2 cellular contexts compared by ENCODE assay signal in the genomic region with DNA sequence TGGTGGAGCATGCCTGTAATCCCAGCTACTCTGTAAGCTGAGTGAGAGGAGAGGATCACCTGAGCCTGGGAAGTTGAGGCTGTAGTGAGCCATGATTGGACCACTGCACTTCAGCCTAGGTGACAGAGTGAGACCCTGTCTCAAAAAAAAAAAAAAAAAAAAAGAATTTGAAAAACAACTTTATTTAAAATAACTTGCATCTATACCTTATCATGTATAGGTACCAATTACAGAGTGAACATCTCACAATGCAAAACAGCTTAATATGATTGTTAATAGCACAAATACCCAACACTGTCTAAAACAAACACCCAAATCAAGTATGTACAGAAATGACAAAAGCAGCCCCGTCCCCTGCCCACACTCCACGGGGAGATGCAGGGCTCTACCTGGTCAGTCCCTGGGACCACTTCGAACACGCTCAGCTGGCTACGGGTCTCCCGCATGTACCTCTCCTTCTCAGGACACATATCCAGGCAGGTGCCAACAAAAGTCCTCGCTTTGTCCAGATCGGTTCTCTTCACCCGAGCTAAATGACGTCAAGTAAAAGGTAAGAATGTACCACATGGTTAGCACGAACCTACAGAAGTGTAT.
TF ChIP-seq lines count a peak whose summit lies in the region.

No MANE protein-coding gene starts in this region.

TF ChIP-seq in HEK293T, 16 proteins besides CTCF, POLR2A, EP300 and RAD21:
- TF ChIP-seq FOXA1 (IDR thresholded peaks at IDR 0.05) (no peak), HDGF (IDR thresholded peaks at IDR 0.05; ENCODE audit: borderline replicate concordance) (no peak), ZNF384 (IDR thresholded peaks at IDR 0.05) (peak; percentile 48; the same call in 1 of the 2 replicates), FOXK2 (IDR thresholded peaks at IDR 0.05) (no peak)

TF ChIP-seq in GM12878, 131 proteins besides CTCF, POLR2A, EP300 and RAD21:
- TF ChIP-seq EZH2 (IDR thresholded peaks at IDR 0.05; ENCODE audit: borderline replicate concordance, control insufficient read depth, low read depth, low read length) (no peak), NFXL1 (IDR thresholded peaks at IDR 0.05; ENCODE audit: borderline replicate concordance) (no peak), SREBF1 (IDR thresholded peaks at IDR 0.05; ENCODE audit: low read length) (no peak)
- TF ChIP-seq, protein P1, sequence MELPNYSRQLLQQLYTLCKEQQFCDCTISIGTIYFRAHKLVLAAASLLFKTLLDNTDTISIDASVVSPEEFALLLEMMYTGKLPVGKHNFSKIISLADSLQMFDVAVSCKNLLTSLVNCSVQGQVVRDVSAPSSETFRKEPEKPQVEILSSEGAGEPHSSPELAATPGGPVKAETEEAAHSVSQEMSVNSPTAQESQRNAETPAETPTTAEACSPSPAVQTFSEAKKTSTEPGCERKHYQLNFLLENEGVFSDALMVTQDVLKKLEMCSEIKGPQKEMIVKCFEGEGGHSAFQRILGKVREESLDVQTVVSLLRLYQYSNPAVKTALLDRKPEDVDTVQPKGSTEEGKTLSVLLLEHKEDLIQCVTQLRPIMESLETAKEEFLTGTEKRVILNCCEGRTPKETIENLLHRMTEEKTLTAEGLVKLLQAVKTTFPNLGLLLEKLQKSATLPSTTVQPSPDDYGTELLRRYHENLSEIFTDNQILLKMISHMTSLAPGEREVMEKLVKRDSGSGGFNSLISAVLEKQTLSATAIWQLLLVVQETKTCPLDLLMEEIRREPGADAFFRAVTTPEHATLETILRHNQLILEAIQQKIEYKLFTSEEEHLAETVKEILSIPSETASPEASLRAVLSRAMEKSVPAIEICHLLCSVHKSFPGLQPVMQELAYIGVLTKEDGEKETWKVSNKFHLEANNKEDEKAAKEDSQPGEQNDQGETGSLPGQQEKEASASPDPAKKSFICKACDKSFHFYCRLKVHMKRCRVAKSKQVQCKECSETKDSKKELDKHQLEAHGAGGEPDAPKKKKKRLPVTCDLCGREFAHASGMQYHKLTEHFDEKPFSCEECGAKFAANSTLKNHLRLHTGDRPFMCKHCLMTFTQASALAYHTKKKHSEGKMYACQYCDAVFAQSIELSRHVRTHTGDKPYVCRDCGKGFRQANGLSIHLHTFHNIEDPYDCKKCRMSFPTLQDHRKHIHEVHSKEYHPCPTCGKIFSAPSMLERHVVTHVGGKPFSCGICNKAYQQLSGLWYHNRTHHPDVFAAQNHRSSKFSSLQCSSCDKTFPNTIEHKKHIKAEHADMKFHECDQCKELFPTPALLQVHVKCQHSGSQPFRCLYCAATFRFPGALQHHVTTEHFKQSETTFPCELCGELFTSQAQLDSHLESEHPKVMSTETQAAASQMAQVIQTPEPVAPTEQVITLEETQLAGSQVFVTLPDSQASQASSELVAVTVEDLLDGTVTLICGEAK (IDR thresholded peaks at IDR 0.05; ENCODE audit: borderline replicate concordance) = peak; percentile 46; the same call in 1 of the 2 replicates
- TF ChIP-seq, protein P2, sequence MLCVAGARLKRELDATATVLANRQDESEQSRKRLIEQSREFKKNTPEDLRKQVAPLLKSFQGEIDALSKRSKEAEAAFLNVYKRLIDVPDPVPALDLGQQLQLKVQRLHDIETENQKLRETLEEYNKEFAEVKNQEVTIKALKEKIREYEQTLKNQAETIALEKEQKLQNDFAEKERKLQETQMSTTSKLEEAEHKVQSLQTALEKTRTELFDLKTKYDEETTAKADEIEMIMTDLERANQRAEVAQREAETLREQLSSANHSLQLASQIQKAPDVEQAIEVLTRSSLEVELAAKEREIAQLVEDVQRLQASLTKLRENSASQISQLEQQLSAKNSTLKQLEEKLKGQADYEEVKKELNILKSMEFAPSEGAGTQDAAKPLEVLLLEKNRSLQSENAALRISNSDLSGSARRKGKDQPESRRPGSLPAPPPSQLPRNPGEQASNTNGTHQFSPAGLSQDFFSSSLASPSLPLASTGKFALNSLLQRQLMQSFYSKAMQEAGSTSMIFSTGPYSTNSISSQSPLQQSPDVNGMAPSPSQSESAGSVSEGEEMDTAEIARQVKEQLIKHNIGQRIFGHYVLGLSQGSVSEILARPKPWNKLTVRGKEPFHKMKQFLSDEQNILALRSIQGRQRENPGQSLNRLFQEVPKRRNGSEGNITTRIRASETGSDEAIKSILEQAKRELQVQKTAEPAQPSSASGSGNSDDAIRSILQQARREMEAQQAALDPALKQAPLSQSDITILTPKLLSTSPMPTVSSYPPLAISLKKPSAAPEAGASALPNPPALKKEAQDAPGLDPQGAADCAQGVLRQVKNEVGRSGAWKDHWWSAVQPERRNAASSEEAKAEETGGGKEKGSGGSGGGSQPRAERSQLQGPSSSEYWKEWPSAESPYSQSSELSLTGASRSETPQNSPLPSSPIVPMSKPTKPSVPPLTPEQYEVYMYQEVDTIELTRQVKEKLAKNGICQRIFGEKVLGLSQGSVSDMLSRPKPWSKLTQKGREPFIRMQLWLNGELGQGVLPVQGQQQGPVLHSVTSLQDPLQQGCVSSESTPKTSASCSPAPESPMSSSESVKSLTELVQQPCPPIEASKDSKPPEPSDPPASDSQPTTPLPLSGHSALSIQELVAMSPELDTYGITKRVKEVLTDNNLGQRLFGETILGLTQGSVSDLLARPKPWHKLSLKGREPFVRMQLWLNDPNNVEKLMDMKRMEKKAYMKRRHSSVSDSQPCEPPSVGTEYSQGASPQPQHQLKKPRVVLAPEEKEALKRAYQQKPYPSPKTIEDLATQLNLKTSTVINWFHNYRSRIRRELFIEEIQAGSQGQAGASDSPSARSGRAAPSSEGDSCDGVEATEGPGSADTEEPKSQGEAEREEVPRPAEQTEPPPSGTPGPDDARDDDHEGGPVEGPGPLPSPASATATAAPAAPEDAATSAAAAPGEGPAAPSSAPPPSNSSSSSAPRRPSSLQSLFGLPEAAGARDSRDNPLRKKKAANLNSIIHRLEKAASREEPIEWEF (IDR thresholded peaks at IDR 0.05; ENCODE audit: insufficient replicate concordance, low read depth, low read length) = no peak
